In genomic region chr14:39368261-39368959, GRCh38 we compare ENCODE assay signal across 8 cellular contexts.
DNase-seq lines count a peak whose midpoint lies in the region; ATAC-seq lines count a peak whose summit lies in the region.

No MANE protein-coding gene starts in this region.

- DNase-seq in DMS79 treated with DMSO at 0.1 percent for 48 hours (lab: John Stamatoyannopoulos, UW) (peak; percentile 84), HS-27A (ENCODE audit: low read depth) (peak; percentile 22), NCI-H82 (lab: John Stamatoyannopoulos, UW) (peak; percentile 78), T47D (ENCODE audit: low read depth in 1 of 2, low spot score in 1 of 2) (peak; percentile 68 to 84), iris pigment epithelial cell (ENCODE audit: low read depth) (peak; percentile 75)
- DNase-seq in stimulated activated CD8-positive, alpha-beta memory T cell treated with anti-CD3 and anti-CD28 coated beads, Interleukin-4, amount 100 ng/mL, for 48 hours = peak; percentile 35

- in situ Hi-C loops in T47D (cut with HindIII; ENCODE audit: low pct_unique_long_range_greater_than_20kb, low sequenced_read_pairs) = no loop called here

- ATAC-seq in GM19328 (IDR thresholded peaks at IDR 0.05; ENCODE audit: unreplicated experiment) = no peak
- ATAC-seq in HG03175 (IDR thresholded peaks at IDR 0.05; ENCODE audit: unreplicated experiment) = no peak

Comparison
In these comparisons a context has a peak if more than half of its experiments do, and no peak if none do; other contexts are left out.
1. DNase-seq: peak in every context shown above with its lines; median percentile 84 in DMS79 treated with DMSO at 0.1 percent for 48 hours; 78 in NCI-H82; 76 in T47D; 75 in iris pigment epithelial cell; 35 in stimulated activated CD8-positive, alpha-beta memory T cell treated with anti-CD3 and anti-CD28 coated beads, Interleukin-4, amount 100 ng/mL, for 48 hours; 22 in HS-27A.